ENCODE assay signal across 9 cellular contexts in the genomic region with DNA sequence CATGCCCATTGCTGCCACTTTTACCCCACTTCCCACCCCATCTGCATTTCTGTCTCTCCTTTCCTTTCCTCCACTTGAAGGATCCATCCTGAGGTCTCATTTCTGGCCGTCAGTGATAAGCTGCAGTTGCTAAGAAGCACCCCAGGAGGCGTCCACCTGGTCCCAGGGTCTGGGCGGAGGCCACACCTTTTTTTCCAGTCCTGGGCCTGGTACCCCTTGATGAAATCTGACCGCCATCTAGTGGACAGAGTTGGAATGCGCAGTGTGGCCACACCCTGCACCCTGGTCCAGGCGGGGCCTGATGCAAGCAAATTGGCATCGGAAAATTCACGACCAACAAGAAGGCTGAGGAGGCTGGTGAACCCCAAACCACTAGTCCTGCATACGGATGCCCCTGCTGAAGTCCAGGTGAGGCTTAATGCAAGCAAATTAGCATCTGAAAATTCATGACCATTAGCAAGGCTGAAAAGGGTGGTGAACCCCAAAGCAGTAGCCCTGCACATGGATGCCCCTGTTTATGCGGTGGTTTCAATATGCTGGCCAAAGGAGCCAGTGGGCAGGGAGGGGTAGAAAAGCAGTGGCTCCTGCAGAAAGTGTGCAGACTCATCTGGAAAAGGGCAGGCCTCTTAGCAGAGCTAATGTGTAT. TPM values are rescaled to one million over a fixed set of nuclear protein-coding genes. Genes with fewer than 3 reads are reported as not detected.
DNase-seq lines count a peak whose midpoint lies in the region; ATAC-seq and TF ChIP-seq lines count a peak whose summit lies in the region.
"Had no signal": no experiment of that assay in that cellular context is flagged by ENCODE, and none has a peak within 500 bp of the region (broad histone marks: within the 10 kb centered on the region; RNA-seq: fewer than 3 reads in every experiment).

No MANE protein-coding gene starts in this region.

- WGBS in lung, 2 donors: 12 to 24% methylated on average over 10 of the region's 10 CpGs

- H3K4me3 Mint-ChIP-seq in CD14-positive monocyte: no peak overlapping the region

- peak; percentile 88 for TF ChIP-seq CTCF in CD14-positive monocyte (IDR thresholded peaks at IDR 0.05)
- TF ChIP-seq CTCF in lung (IDR thresholded peaks at IDR 0.05; ENCODE audit: control extremely low read depth, extremely low read depth): peak; percentile 36

- no peaks in the 10 kb centered on the region for H3K9me3 ChIP-seq in lung (ENCODE audit: control insufficient read depth in 2 of 2, insufficient read depth in 1 of 2, low read length in 1 of 2)

- no peak overlapping the region for H3K27ac Mint-ChIP-seq in CD14-positive monocyte

- ATAC-seq in GM19023 (IDR thresholded peaks at IDR 0.05; ENCODE audit: unreplicated experiment) (peak; percentile 98), HG03108 (IDR thresholded peaks at IDR 0.05; ENCODE audit: unreplicated experiment) (peak; percentile 98), lung (ENCODE audit: insufficient read depth, low FRiP score) (peak; percentile 74)

- H3K9me3 Mint-ChIP-seq in CD14-positive monocyte: peaks cover 0 to 4% (median 0%) of the 10 kb centered on the region in 7 donors

- no peak overlapping the region for H3K27ac ChIP-seq in lung (ENCODE audit: low read depth in 1 of 2, low read length in 1 of 2)
- H3K27ac ChIP-seq: SK-N-MC had no signal

- H3K27me3 ChIP-seq in lung (ENCODE audit: control insufficient read depth, insufficient read depth): no peaks in the 10 kb centered on the region

- no peaks in the 10 kb centered on the region for H3K36me3 ChIP-seq in lung (ENCODE audit: control insufficient read depth in 2 of 2, insufficient read depth in 2 of 2, low read length in 2 of 2)

- intact Hi-C loops in CD14-positive monocyte (cut with micrococcal nuclease): no loop called here

- peaks cover 3% of the 10 kb centered on the region for H3K4me1 Mint-ChIP-seq in CD14-positive monocyte

- no peaks in the 10 kb centered on the region for H3K4me1 ChIP-seq in lung (ENCODE audit: control insufficient read depth in 2 of 2, insufficient read depth in 2 of 2, low read length in 2 of 2)

- H3K4me3 ChIP-seq in lung: no peak overlapping the region
- H3K4me3 ChIP-seq: SK-N-MC had no signal

- no peaks in the 10 kb centered on the region for H3K36me3 Mint-ChIP-seq in CD14-positive monocyte

- DNase-seq in CD14-positive monocyte (ENCODE audit: low spot score): no peak
- peak; percentile 38 for DNase-seq in NCI-H2227 treated with DMSO at 0.1 percent for 48 hours (lab: John Stamatoyannopoulos, UW)
- DNase-seq in activated CD4-positive, alpha-beta T cell treated with anti-CD3 and anti-CD28 coated beads for 4 hours: peak; percentile 44 to 62
- DNase-seq in dedifferentiated amniotic fluid mesenchymal stem cell (ENCODE audit: extremely low spot score): peak; percentile 38
- peak; percentile 73 for DNase-seq in lung (ENCODE audit: low spot score)
- peak; percentile 50 to 54 for DNase-seq in stimulated activated CD8-positive, alpha-beta memory T cell treated with anti-CD3 and anti-CD28 coated beads, Interleukin-15, amount 100 ng/mL, for 48 hours (ENCODE audit: low read depth in 2 of 2)

- H3K27me3 Mint-ChIP-seq in CD14-positive monocyte (ENCODE audit: low read depth in 3 of 3): peaks cover 2 to 7% (median 2%) of the 10 kb centered on the region in 3 donors

RNA-seq across cellular contexts. Expression of a gene that starts 43.3 kb away (rescaled TPM):
- polyA plus RNA-seq in CD14-positive monocyte (under 1 TPM; 0.37 to 0.59 TPM), lung (1 to 10 TPM; 2.7 to 4.0 TPM)
- 10 to 100 TPM; 13.7 to 21.8 TPM for total RNA-seq in lung
